Comparison of ENCODE assay signal across 1 cellular context in the genomic region with DNA sequence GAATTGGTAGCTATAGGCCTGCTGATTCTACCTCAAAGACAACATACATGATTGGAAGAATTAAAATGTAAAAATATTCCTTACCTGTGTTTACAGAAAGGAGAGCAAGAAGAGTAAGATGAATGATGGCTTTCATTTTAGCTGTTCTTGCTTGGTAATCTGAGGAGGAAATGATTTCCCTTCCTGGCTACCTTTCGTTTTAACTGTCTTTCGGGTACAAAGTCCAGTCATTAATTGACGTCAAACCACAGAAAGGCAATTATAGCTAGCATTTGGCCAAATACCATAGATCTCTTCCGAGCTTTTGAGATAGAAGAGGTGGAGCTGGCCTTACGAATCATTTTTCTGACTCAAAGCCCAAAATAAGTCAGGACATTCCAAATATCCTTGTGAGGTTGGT.
TF ChIP-seq lines count a peak whose summit lies in the region.

A gene with protein sequence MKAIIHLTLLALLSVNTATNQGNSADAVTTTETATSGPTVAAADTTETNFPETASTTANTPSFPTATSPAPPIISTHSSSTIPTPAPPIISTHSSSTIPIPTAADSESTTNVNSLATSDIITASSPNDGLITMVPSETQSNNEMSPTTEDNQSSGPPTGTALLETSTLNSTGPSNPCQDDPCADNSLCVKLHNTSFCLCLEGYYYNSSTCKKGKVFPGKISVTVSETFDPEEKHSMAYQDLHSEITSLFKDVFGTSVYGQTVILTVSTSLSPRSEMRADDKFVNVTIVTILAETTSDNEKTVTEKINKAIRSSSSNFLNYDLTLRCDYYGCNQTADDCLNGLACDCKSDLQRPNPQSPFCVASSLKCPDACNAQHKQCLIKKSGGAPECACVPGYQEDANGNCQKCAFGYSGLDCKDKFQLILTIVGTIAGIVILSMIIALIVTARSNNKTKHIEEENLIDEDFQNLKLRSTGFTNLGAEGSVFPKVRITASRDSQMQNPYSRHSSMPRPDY (minus strand): TSS at position 175 of the 400 bp plus-strand sequence. CDS start 39 bp downstream, at position 136.

TF ChIP-seq in HCT116, 20 proteins besides CTCF, POLR2A, EP300 and RAD21 (continued from another document):
- TF ChIP-seq, protein P1, sequence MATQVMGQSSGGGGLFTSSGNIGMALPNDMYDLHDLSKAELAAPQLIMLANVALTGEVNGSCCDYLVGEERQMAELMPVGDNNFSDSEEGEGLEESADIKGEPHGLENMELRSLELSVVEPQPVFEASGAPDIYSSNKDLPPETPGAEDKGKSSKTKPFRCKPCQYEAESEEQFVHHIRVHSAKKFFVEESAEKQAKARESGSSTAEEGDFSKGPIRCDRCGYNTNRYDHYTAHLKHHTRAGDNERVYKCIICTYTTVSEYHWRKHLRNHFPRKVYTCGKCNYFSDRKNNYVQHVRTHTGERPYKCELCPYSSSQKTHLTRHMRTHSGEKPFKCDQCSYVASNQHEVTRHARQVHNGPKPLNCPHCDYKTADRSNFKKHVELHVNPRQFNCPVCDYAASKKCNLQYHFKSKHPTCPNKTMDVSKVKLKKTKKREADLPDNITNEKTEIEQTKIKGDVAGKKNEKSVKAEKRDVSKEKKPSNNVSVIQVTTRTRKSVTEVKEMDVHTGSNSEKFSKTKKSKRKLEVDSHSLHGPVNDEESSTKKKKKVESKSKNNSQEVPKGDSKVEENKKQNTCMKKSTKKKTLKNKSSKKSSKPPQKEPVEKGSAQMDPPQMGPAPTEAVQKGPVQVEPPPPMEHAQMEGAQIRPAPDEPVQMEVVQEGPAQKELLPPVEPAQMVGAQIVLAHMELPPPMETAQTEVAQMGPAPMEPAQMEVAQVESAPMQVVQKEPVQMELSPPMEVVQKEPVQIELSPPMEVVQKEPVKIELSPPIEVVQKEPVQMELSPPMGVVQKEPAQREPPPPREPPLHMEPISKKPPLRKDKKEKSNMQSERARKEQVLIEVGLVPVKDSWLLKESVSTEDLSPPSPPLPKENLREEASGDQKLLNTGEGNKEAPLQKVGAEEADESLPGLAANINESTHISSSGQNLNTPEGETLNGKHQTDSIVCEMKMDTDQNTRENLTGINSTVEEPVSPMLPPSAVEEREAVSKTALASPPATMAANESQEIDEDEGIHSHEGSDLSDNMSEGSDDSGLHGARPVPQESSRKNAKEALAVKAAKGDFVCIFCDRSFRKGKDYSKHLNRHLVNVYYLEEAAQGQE (IDR thresholded peaks at IDR 0.05; ENCODE audit: low read depth): no peak
- TF ChIP-seq ELF1 (IDR thresholded peaks at IDR 0.05; ENCODE audit: borderline replicate concordance, low read depth) (no peak), ZNF274 (IDR thresholded peaks at IDR 0.05; ENCODE audit: low read depth, low read length) (no peak), SRF (IDR thresholded peaks at IDR 0.05; ENCODE audit: low read depth) (no peak), ZFX (IDR thresholded peaks at IDR 0.05) (no peak), EGR1 (IDR thresholded peaks at IDR 0.05; ENCODE audit: low read depth) (no peak), CEBPB (IDR thresholded peaks at IDR 0.05; ENCODE audit: low read depth) (no peak)
